In the genomic region with DNA sequence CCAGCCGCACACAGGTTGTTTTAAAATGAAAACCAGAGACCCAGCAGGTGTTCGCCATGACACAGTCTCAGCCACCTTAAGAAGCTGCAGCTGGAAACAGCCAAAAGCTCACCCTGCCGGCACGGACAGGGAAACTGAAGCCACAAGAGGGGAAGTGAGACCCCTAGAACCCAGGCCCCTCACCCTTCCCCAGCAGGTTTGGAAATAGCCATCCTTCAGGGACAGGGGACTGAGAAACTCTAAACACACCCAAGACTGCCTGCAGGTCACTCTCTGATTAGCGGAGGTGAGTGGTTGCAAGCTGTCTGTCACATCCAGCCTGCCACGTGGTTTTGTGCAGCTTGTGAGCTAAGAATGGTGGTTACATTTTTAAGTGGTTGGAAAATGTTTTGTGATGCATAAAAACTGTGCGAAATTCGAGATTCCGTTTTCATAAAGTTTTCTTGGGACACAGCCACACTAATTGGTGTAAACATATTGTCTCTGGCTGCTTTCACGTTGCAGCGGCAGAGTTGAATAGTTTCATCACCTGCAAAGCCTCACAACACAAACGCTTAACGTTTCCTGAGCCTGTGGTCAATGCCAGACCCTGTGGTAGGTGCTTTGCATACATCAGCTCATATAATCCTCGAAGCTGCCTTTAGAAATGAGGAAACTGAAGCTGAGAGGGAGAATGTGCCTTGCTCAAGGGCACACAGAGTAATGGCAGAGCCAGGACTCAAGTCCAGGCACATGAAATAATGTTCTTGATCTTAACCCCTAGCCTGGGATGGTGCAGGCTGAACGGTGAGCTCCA, we compare ENCODE assay signal across 8 cellular contexts. TPM values are rescaled to one million over a fixed set of nuclear protein-coding genes. Genes with fewer than 3 reads are reported as not detected.
DNase-seq lines count a peak whose midpoint lies in the region; ATAC-seq and TF ChIP-seq lines count a peak whose summit lies in the region.

No MANE protein-coding gene starts in this region.

- TF ChIP-seq CTCF in GM12865 (IDR thresholded peaks at IDR 0.05; ENCODE audit: insufficient read depth, low read depth, low read length, missing control alignments), result no peak
- no peak for TF ChIP-seq CTCF in SU-DHL-6 (IDR thresholded peaks at IDR 0.05; ENCODE audit: insufficient read depth, low read length, poor library complexity, severe bottlenecking)

- no peaks in the 10 kb centered on the region for H4K20me1 ChIP-seq in SU-DHL-6 (ENCODE audit: low read depth, low read length)

- H3F3A ChIP-seq in SU-DHL-6 (ENCODE audit: insufficient read depth), result peaks cover 44% of the 10 kb centered on the region

- intact Hi-C loops in cardiac septum (cut with DNase I), result no loop called here

- H3K9ac ChIP-seq in SU-DHL-6 (ENCODE audit: low read length), result no peak overlapping the region

- peak overlapping the region; percentile 64 for H3K4me2 ChIP-seq in SU-DHL-6 (ENCODE audit: low read depth, low read length, poor library complexity, severe bottlenecking)

- ATAC-seq in GM19452 (IDR thresholded peaks at IDR 0.05; ENCODE audit: unreplicated experiment) (peak; percentile 52), HG03280 (IDR thresholded peaks at IDR 0.05; ENCODE audit: unreplicated experiment) (peak; percentile 55)

- H3K9me2 ChIP-seq in SU-DHL-6 (replicated peaks; ENCODE audit: insufficient read depth, low read length), result no peaks in the 10 kb centered on the region

- H3K27me3 ChIP-seq in SU-DHL-6 (ENCODE audit: low read length), result no peaks in the 10 kb centered on the region; the same call in 1 of the 2 replicates

- DNase-seq in GM12865 (ENCODE audit: low read depth) (peak; percentile 98), glomerular visceral epithelial cell (ENCODE audit: extremely low spot score) (peak; percentile 39), HuH-7.5 (ENCODE audit: low spot score) (no peak), NCI-H774 (lab: John Stamatoyannopoulos, UW) (no peak), cardiac septum (ENCODE audit: low spot score) (no peak)

- no peaks in the 10 kb centered on the region for H3K79me2 ChIP-seq in SU-DHL-6 (ENCODE audit: insufficient read depth, low read length)

- H3K4me3 ChIP-seq in GM12865 (ENCODE audit: low read depth, low read length) (peak overlapping the region; percentile 74), SU-DHL-6 (ENCODE audit: insufficient read depth, low read length, poor library complexity, severe bottlenecking) (peak overlapping the region; percentile 13)

- H3K9me3 ChIP-seq in SU-DHL-6 (ENCODE audit: insufficient read depth, low read length), result no peaks in the 10 kb centered on the region

- H3K27ac ChIP-seq in SU-DHL-6 (ENCODE audit: low read depth, low read length), result peak overlapping the region; percentile 96

- H2AFZ ChIP-seq in SU-DHL-6 (ENCODE audit: low read depth, low read length, severe bottlenecking), result no peak overlapping the region

- no peaks in the 10 kb centered on the region for H3K36me3 ChIP-seq in SU-DHL-6 (ENCODE audit: low read length)

RNA-seq across cellular contexts. Expression of a gene that starts 1.7 kb away (rescaled TPM):
- total RNA-seq in cardiac septum, result 3.1 TPM

RNA-seq across cellular contexts. Expression of a gene that starts 37.5 kb away (rescaled TPM):
- 3.4 TPM for total RNA-seq in cardiac septum

Comparison
In these comparisons a context has a peak if more than half of its experiments do, and no peak if none do; other contexts are left out.
1. DNase-seq: peak in GM12865 (single experiment) and glomerular visceral epithelial cell (single experiment); none in HuH-7.5 (single experiment), NCI-H774 (single experiment) and cardiac septum (single experiment).